Comparison of ENCODE assay signal across 9 cellular contexts in the genomic region with DNA sequence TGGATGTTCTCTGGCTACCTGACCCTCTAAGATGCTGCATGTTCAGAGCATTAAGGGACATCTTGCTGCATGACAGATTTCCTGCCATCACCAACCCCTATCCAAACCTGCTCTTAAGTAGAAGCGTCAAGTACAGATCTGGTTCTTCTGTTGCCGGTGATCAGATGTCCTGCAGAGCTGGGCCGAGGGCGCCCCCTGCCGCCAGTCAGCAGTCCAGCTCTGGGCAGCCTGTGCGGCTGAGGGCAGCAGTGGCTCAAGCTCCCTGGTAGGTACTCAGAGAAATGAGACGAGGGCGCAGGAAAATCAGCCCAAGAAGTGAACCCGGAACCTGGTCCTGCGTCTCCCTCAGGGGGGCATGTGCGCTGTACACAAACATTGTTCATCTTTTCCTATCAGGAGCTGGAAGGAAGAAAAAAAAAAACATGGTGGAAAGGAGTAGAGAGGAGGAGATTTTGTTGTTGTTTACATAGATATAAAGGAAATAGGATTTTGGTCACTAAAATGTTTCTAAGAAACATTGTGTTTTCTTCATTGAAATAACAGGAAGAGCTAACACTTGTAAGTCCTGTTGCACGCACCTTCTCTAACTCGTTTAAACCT.
DNase-seq lines count a peak whose midpoint lies in the region; ATAC-seq, FAIRE-seq and TF ChIP-seq lines count a peak whose summit lies in the region.
"Had no signal": no experiment of that assay in that cellular context is flagged by ENCODE, and none has a peak within 500 bp of the region (broad histone marks: within the 10 kb centered on the region; RNA-seq: fewer than 3 reads in every experiment).

No MANE protein-coding gene starts in this region.

- peak; percentile 34 for DNase-seq in NK-92 treated with Interleukin-12 subunit alpha and Interleukin-12 subunit beta, amount 100 ng/mL, for 24 hours (lab: John Stamatoyannopoulos, UW)
- DNase-seq in NK-92 (lab: John Stamatoyannopoulos, UW; ENCODE audit: unreplicated experiment) = no peak
- peak; percentile 69 for DNase-seq in KBM-7
- DNase-seq in RPMI7951 (ENCODE audit: low read depth) = peak; percentile 32
- no peak for DNase-seq in chondrocyte (ENCODE audit: low spot score)
- DNase-seq in mesothelial cell of epicardium (ENCODE audit: low spot score in 2 of 2, unreplicated experiment in 2 of 2) = peak; percentile 43 to 83
- DNase-seq in urothelium cell line (ENCODE audit: low spot score) = peak; percentile 85

- H3K4me3 Mint-ChIP-seq in chondrocyte (ENCODE audit: unreplicated experiment) = no peak overlapping the region
- no peak overlapping the region for H3K4me3 Mint-ChIP-seq in mesothelial cell of epicardium

- TF ChIP-seq CTCF in chondrocyte (IDR thresholded peaks at IDR 0.05) (peak; percentile 89), mesothelial cell of epicardium (IDR thresholded peaks at IDR 0.05; ENCODE audit: unreplicated experiment) (peak; percentile 79)

- H3K36me3 Mint-ChIP-seq in chondrocyte (ENCODE audit: low read depth) (no peaks in the 10 kb centered on the region), mesothelial cell of epicardium (no peaks in the 10 kb centered on the region)

- no peak overlapping the region for H3K27ac Mint-ChIP-seq in chondrocyte (ENCODE audit: unreplicated experiment)
- H3K27ac Mint-ChIP-seq in mesothelial cell of epicardium = no peak overlapping the region

- H3K9me3 Mint-ChIP-seq in chondrocyte (ENCODE audit: low read depth) = no peaks in the 10 kb centered on the region
- no peaks in the 10 kb centered on the region for H3K9me3 Mint-ChIP-seq in mesothelial cell of epicardium

- peak; percentile 67 for FAIRE-seq in urothelium cell line (lab: Jason Lieb, UNC)
- FAIRE-seq: colon had no signal

- H3K27me3 Mint-ChIP-seq in chondrocyte (ENCODE audit: low read depth) = peaks cover 48% of the 10 kb centered on the region
- H3K27me3 Mint-ChIP-seq in mesothelial cell of epicardium (ENCODE audit: low read depth) = peaks cover 26% of the 10 kb centered on the region

- in situ Hi-C loops in KBM-7 (cut with MboI; ENCODE audit: low pct_unique_long_range_greater_than_20kb, low sequenced_read_pairs) = no loop called here

- peak; percentile 93 for ATAC-seq in GM21529 (IDR thresholded peaks at IDR 0.05; ENCODE audit: unreplicated experiment)

- no peaks in the 10 kb centered on the region for H3K4me1 Mint-ChIP-seq in chondrocyte (ENCODE audit: low read depth)
- peaks cover 3% of the 10 kb centered on the region for H3K4me1 Mint-ChIP-seq in mesothelial cell of epicardium

Comparison
In these comparisons a context has a peak if more than half of its experiments do, and no peak if none do; other contexts are left out.
1. DNase-seq: peak in NK-92 treated with Interleukin-12 subunit alpha and Interleukin-12 subunit beta, amount 100 ng/mL, for 24 hours (single experiment), KBM-7 (single experiment), RPMI7951 (single experiment), mesothelial cell of epicardium (2 of 2) and urothelium cell line (single experiment); none in NK-92 (single experiment) and chondrocyte (single experiment).